In genomic region chr16:15963307-15963910, GRCh38 we compare ENCODE assay signal across 1 cellular context.
TF ChIP-seq lines count a peak whose summit lies in the region.

No MANE protein-coding gene starts in this region.

TF ChIP-seq in GM23338, 12 proteins besides CTCF, POLR2A, EP300 and RAD21 (continued from another document):
- TF ChIP-seq NANOG (IDR thresholded peaks at IDR 0.05; ENCODE audit: borderline replicate concordance): no peak
- TF ChIP-seq ZNF114 (CRISPR knock-in tag; IDR thresholded peaks at IDR 0.05): no peak
- no peak for TF ChIP-seq STAT1 (IDR thresholded peaks at IDR 0.05; ENCODE audit: unreplicated experiment)
- TF ChIP-seq ETS1 (IDR thresholded peaks at IDR 0.05): no peak
- no peak for TF ChIP-seq CREB1 (CRISPR knock-in tag; IDR thresholded peaks at IDR 0.05; ENCODE audit: low read depth)
- no peak for TF ChIP-seq JUNB (IDR thresholded peaks at IDR 0.05; ENCODE audit: unreplicated experiment)
- no peak for TF ChIP-seq ZNF331 (CRISPR knock-in tag; IDR thresholded peaks at IDR 0.05; ENCODE audit: low read depth)
- no peak for TF ChIP-seq EZH2 (IDR thresholded peaks at IDR 0.05; ENCODE audit: low read depth, unreplicated experiment)
- no peak for TF ChIP-seq ZNF462 (CRISPR knock-in tag; IDR thresholded peaks at IDR 0.05)
- TF ChIP-seq EZH2phosphoT487 (IDR thresholded peaks at IDR 0.05; ENCODE audit: unreplicated experiment): no peak
- no peak for TF ChIP-seq POLR2AphosphoS5 (IDR thresholded peaks at IDR 0.05; ENCODE audit: low read depth)
